ENCODE assay signal across 9 cellular contexts in the genomic region with DNA sequence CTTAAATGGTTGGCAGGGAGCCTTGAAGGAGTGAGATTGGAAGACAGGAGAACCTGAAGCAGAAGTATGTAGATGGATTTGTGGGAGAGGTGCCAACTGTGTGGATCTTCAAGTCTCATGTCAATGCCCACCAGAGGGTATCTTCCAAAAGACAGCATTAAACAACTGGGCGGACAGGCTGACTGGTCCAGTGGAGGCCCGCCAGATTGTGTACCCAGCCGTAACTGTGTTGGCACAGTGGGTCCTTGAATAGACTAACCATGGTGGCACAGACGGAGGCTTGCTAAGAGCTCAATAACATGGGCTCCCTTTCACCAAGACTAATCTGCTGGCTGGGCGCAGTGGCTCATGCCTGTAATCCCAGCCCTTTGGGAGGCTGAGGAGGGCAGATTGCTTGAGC.
"Had no signal": no experiment of that assay in that cellular context is flagged by ENCODE, and none has a peak within 500 bp of the region (broad histone marks: within the 10 kb centered on the region; RNA-seq: fewer than 3 reads in every experiment).

No MANE protein-coding gene starts in this region.

- DNase-seq: GM23248, GOT3, H7, HFFc6, IMR-90, KG1 had no signal

- H3K4me1 ChIP-seq: HAP-1 had no signal

- H3K4me3 ChIP-seq: GM23248, HAP-1, K562 had no signal

- H3K36me3 ChIP-seq: HAP-1 had no signal

- ATAC-seq: HCT116, K562 had no signal

- H3K9me3 ChIP-seq: HAP-1 had no signal

- H3K27ac ChIP-seq: GM23248 had no signal
